In the genomic region with DNA sequence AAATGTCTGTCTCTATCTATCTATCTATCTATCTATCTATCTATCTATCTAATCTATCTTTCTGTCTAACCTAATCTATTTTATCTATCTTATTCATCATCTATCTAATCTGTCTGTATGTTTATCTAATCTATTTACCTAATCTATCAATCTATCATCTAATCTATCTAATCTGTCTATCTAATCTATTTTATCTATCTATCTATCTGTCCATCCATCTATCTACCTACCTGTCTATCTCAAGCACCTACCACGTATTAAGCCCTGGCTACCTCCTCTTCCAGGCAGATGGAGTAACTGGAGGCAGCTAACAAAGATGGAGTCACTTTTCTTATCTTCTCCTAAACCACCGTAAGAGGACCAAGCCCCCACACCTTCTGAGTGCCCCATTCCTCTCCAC, we compare ENCODE assay signal across 24 cellular contexts. TPM values are rescaled to one million over a fixed set of nuclear protein-coding genes. Genes with fewer than 3 reads are reported as not detected.
"Had no signal": no experiment of that assay in that cellular context is flagged by ENCODE, and none has a peak within 500 bp of the region (broad histone marks: within the 10 kb centered on the region; RNA-seq: fewer than 3 reads in every experiment).

No MANE protein-coding gene starts in this region.

- H3K36me3 Mint-ChIP-seq: activated naive CD8-positive, alpha-beta T cell; brain had no signal

- H3K4me3 Mint-ChIP-seq: activated B cell treated with CpG ODN at 0.5 μM for 24 hours; activated CD4-positive, alpha-beta T cell treated with anti-CD3 and anti-CD28 coated beads, Interleukin-2, amount 10 ng/mL, durations not matched to agents 7 days and 5 days; activated CD8-positive, alpha-beta T cell treated with anti-CD3 and anti-CD28 coated beads for 36 hours; activated naive CD8-positive, alpha-beta T cell; brain; central memory CD8-positive, alpha-beta T cell had no signal

- H3K27me3 Mint-ChIP-seq: activated CD4-positive, alpha-beta T cell treated with anti-CD3 and anti-CD28 coated beads, Interleukin-2, amount 10 ng/mL, durations not matched to agents 7 days and 5 days had no signal

- H3K27ac ChIP-seq: KMS-11 had no signal

- DNase-seq: activated B cell treated with CpG ODN at 0.5 μM for 24 hours; activated CD4-positive, alpha-beta T cell treated with anti-CD3 and anti-CD28 coated beads for 1 hour; activated CD4-positive, alpha-beta T cell treated with anti-CD3 and anti-CD28 coated beads, Interleukin-2, amount 10 ng/mL, durations not matched to agents 7 days and 5 days; activated CD8-positive, alpha-beta memory T cell treated with anti-CD3 and anti-CD28 coated beads, Interleukin-2, amount 50 U/mL, for 4 hours; activated CD8-positive, alpha-beta T cell treated with anti-CD3 and anti-CD28 coated beads for 36 hours; activated naive CD4-positive, alpha-beta T cell; activated T-cell treated with anti-CD3 and anti-CD28 coated beads, Interleukin-2, amount 50 U/mL, for 1 hour; amygdala; NCI-H1092; NCI-H1417; NCI-H1930; NCI-H2171 treated with DMSO at 0.1 percent for 48 hours; NCI-H226; NCI-H510A; NCI-H526 treated with DMSO at 0.1 percent for 48 hours; NCI-H82; SIG-M5; T1000 had no signal

- H3K27ac Mint-ChIP-seq: activated B cell treated with CpG ODN at 0.5 μM for 24 hours; activated CD4-positive, alpha-beta T cell treated with anti-CD3 and anti-CD28 coated beads, Interleukin-2, amount 10 ng/mL, durations not matched to agents 7 days and 5 days; activated CD8-positive, alpha-beta T cell treated with anti-CD3 and anti-CD28 coated beads for 36 hours; activated naive CD8-positive, alpha-beta T cell; brain had no signal

- ATAC-seq: activated CD8-positive, alpha-beta T cell treated with anti-CD3 and anti-CD28 coated beads for 36 hours had no signal

- H3K9me3 Mint-ChIP-seq: activated B cell treated with CpG ODN at 0.5 μM for 24 hours; activated CD4-positive, alpha-beta T cell treated with anti-CD3 and anti-CD28 coated beads, Interleukin-2, amount 10 ng/mL, durations not matched to agents 7 days and 5 days; activated CD8-positive, alpha-beta T cell treated with anti-CD3 and anti-CD28 coated beads for 36 hours; brain; central memory CD8-positive, alpha-beta T cell had no signal

RNA-seq across cellular contexts. Expression of a gene that starts 5.8 kb away (rescaled TPM):
- total RNA-seq: MCF 10A, OCI-LY7 had no signal

RNA-seq across cellular contexts. Expression of a gene that starts 22.8 kb away (rescaled TPM):
- total RNA-seq: activated B cell treated with CpG ODN at 0.5 μM for 24 hours had no signal

RNA-seq across cellular contexts. Expression of a gene that starts 26.5 kb away (rescaled TPM):
- total RNA-seq: activated B cell treated with CpG ODN at 0.5 μM for 24 hours, MCF 10A, OCI-LY7 had no signal

RNA-seq across cellular contexts. Expression of a gene that starts 33.1 kb away (rescaled TPM):
- total RNA-seq: activated B cell treated with CpG ODN at 0.5 μM for 24 hours had no signal
